In genomic region chr7:1569016-1569415, GRCh38 we compare ENCODE assay signal across 8 cellular contexts. TPM values are rescaled to one million over a fixed set of nuclear protein-coding genes. Genes with fewer than 3 reads are reported as not detected.
A peak's percentile ranks its signal among the peaks of the same experiment; 100 is the strongest.
DNase-seq lines count a peak whose midpoint lies in the region; ATAC-seq, FAIRE-seq and TF ChIP-seq lines count a peak whose summit lies in the region.

No MANE protein-coding gene starts in this region.

- H3K4me3 Mint-ChIP-seq in stimulated activated effector memory CD8-positive, alpha-beta T cell treated with anti-CD3 and anti-CD28 coated beads, Interleukin-12 subunit alpha, Interleukin-12 subunit beta, amount 100 ng/mL, for 72 hours, result peak overlapping the region; percentile 89

- H3K27me3 ChIP-seq in HUES48 (ENCODE audit: control insufficient read depth, insufficient read depth, low read length) (no peaks in the 10 kb centered on the region), right cardiac atrium (ENCODE audit: control insufficient read depth, insufficient read depth) (no peaks in the 10 kb centered on the region)

- intact Hi-C loops in right cardiac atrium (cut with DNase I), result loop anchor here in 1 of 4 donors (10.0 kb wide), 1 partner anchor 64 kb away; the partner anchor contains the start of gene INTS1

- peaks cover 10% of the 10 kb centered on the region; the same call in 1 of the 2 replicates for H3K4me1 ChIP-seq in HUES48 (ENCODE audit: control insufficient read depth, insufficient read depth, low read length)
- H3K4me1 ChIP-seq in right cardiac atrium (ENCODE audit: control insufficient read depth, insufficient read depth, low read length), result no peaks in the 10 kb centered on the region

- no peaks in the 10 kb centered on the region for H3K9me3 Mint-ChIP-seq in stimulated activated effector memory CD8-positive, alpha-beta T cell treated with anti-CD3 and anti-CD28 coated beads, Interleukin-12 subunit alpha, Interleukin-12 subunit beta, amount 100 ng/mL, for 72 hours

- no peak overlapping the region for H3K9ac ChIP-seq in HUES48 (ENCODE audit: low read depth, low read length)

- peaks cover 45% of the 10 kb centered on the region for H3K4me1 Mint-ChIP-seq in stimulated activated effector memory CD8-positive, alpha-beta T cell treated with anti-CD3 and anti-CD28 coated beads, Interleukin-12 subunit alpha, Interleukin-12 subunit beta, amount 100 ng/mL, for 72 hours

- 84% methylated on average over 13 of the region's 13 CpGs for WGBS in right cardiac atrium

- TF ChIP-seq CTCF in AG09309 (IDR thresholded peaks at IDR 0.05; ENCODE audit: control insufficient read depth, insufficient read depth, low read depth, low read length, missing control alignments) (no peak), D721Med (IDR thresholded peaks at IDR 0.05; ENCODE audit: insufficient read depth, missing control alignments) (no peak)

- H3K4me3 ChIP-seq in AG09309 (ENCODE audit: control insufficient read depth, low read depth, low read length), result peak overlapping the region; percentile 98
- H3K4me3 ChIP-seq in HUES48 (ENCODE audit: low read depth, low read length), result peak overlapping the region; percentile 88
- H3K4me3 ChIP-seq in right cardiac atrium (ENCODE audit: low read length), result peak overlapping the region; percentile 78

- ATAC-seq in right cardiac atrium, result no peak
- ATAC-seq in stimulated activated effector memory CD8-positive, alpha-beta T cell treated with anti-CD3 and anti-CD28 coated beads, Interleukin-12 subunit alpha, Interleukin-12 subunit beta, amount 100 ng/mL, for 72 hours, result peak; percentile 19
- no peak for ATAC-seq in GM19455 (IDR thresholded peaks at IDR 0.05; ENCODE audit: unreplicated experiment)

- FAIRE-seq in D721Med (lab: Jason Lieb, UNC), result no peak

- H3K9me3 ChIP-seq in HUES48 (ENCODE audit: control insufficient read depth, insufficient read depth, low read length) (no peaks in the 10 kb centered on the region), right cardiac atrium (ENCODE audit: control insufficient read depth, low read length) (no peaks in the 10 kb centered on the region)

- H3K36me3 ChIP-seq in HUES48 (ENCODE audit: control insufficient read depth, insufficient read depth, low read length), result peaks cover 12% of the 10 kb centered on the region

- H3K27ac ChIP-seq in HUES48 (ENCODE audit: low read depth, low read length) (peak overlapping the region; percentile 35), right cardiac atrium (ENCODE audit: low read length) (no peak overlapping the region)

- peaks cover 39% of the 10 kb centered on the region for H3K36me3 Mint-ChIP-seq in stimulated activated effector memory CD8-positive, alpha-beta T cell treated with anti-CD3 and anti-CD28 coated beads, Interleukin-12 subunit alpha, Interleukin-12 subunit beta, amount 100 ng/mL, for 72 hours

- H3K27ac Mint-ChIP-seq in stimulated activated effector memory CD8-positive, alpha-beta T cell treated with anti-CD3 and anti-CD28 coated beads, Interleukin-12 subunit alpha, Interleukin-12 subunit beta, amount 100 ng/mL, for 72 hours, result peak overlapping the region; percentile 96

- DNase-seq in AG09309 (ENCODE audit: low read depth) (no peak), right cardiac atrium (peak in 2 of 3 donors; percentile 51 to 62), D721Med (ENCODE audit: insufficient read length, low spot score) (no peak)
- peak; percentile 53 to 61 for DNase-seq in activated T-cell treated with anti-CD3 and anti-CD28 coated beads, Interleukin-2, amount 50 U/mL, for 48 hours
- DNase-seq in stimulated activated effector memory CD8-positive, alpha-beta T cell treated with anti-CD3 and anti-CD28 coated beads, Interleukin-12 subunit alpha, Interleukin-12 subunit beta, amount 100 ng/mL, for 72 hours (ENCODE audit: low spot score in 2 of 2), result peak; percentile 18 to 72
- no peak for DNase-seq in activated CD4-positive, CD25-positive, alpha-beta regulatory T cell (lab: John Stamatoyannopoulos, UW)

RNA-seq across cellular contexts. Expression of gene PSMG3, which starts 0.8 kb away (rescaled TPM):
- 10 to 100 TPM; 11.6 to 16.2 (median 13.9) TPM for total RNA-seq in right cardiac atrium
- 27.6 TPM for polyA plus RNA-seq in right cardiac atrium

RNA-seq across cellular contexts. Expression of gene TMEM184A, which starts 13.0 kb away (rescaled TPM):
- under 1 TPM in 3 of 4 donors, not detected in 1; 0.26 to 0.62 (median 0.49) TPM for total RNA-seq in right cardiac atrium
- 0.38 TPM for polyA plus RNA-seq in right cardiac atrium

RNA-seq across cellular contexts. Expression of gene MAFK, which starts 38.5 kb away (rescaled TPM):
- total RNA-seq in right cardiac atrium, result 10 to 100 TPM; 43.6 to 69.3 (median 55.9) TPM
- polyA plus RNA-seq in right cardiac atrium, result 73.8 TPM

Comparison
In these comparisons a context has a peak if more than half of its experiments do, and no peak if none do; other contexts are left out.
1. DNase-seq: peak in activated T-cell treated with anti-CD3 and anti-CD28 coated beads, Interleukin-2, amount 50 U/mL, for 48 hours (2 of 2), right cardiac atrium (2 of 3) and stimulated activated effector memory CD8-positive, alpha-beta T cell treated with anti-CD3 and anti-CD28 coated beads, Interleukin-12 subunit alpha, Interleukin-12 subunit beta, amount 100 ng/mL, for 72 hours (2 of 2); none in AG09309 (single experiment), D721Med (single experiment) and activated CD4-positive, CD25-positive, alpha-beta regulatory T cell (0 of 4).
2. Peak in every context shown above with its lines, with median percentiles within 50 percentile points of each other: H3K4me3 ChIP-seq.